In the genomic region with DNA sequence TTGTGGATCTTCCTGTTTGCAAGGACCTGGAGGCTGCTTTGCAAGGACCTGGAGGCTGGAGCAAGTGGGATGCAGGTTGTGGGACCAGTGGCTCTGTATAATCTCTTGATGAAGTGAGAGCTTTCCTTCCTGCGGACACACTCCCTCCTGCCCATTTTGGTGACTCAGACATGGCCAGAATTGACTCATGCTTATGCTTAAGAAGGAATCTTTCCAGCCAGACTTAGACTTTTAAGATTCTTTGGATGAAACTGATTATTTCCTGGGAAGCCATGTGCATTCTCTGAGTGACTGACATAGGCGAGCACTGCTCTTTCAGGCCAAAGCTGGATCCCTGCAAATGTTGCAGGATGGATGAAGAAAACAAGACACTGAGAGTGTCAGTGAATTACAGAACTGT, we compare ENCODE assay signal across 15 cellular contexts.
A peak's percentile ranks its signal among the peaks of the same experiment; 100 is the strongest.
DNase-seq lines count a peak whose midpoint lies in the region; ATAC-seq, FAIRE-seq and TF ChIP-seq lines count a peak whose summit lies in the region.
"Had no signal": no experiment of that assay in that cellular context is flagged by ENCODE, and none has a peak within 500 bp of the region (broad histone marks: within the 10 kb centered on the region; RNA-seq: fewer than 3 reads in every experiment).

No MANE protein-coding gene starts in this region.

- no peaks in the 10 kb centered on the region for H3K27me3 Mint-ChIP-seq in HFFc6 (ENCODE audit: insufficient read depth)
- H3K27me3 Mint-ChIP-seq in astrocyte (ENCODE audit: low read depth, unreplicated experiment): no peaks in the 10 kb centered on the region
- peaks cover 16% of the 10 kb centered on the region for H3K27me3 Mint-ChIP-seq in activated CD4-positive, alpha-beta T cell treated with anti-CD3 and anti-CD28 coated beads for 36 hours

- peaks cover 39% of the 10 kb centered on the region for H3K4me1 ChIP-seq in astrocyte (ENCODE audit: insufficient read depth, low read length)

- peak; percentile 93 for FAIRE-seq in astrocyte (lab: Jason Lieb, UNC)
- FAIRE-seq: A204.1, HepG2 had no signal

- H3K9me3 ChIP-seq in astrocyte (ENCODE audit: insufficient read depth, low read depth, low read length): no peaks in the 10 kb centered on the region

- peak overlapping the region; percentile 50 for H3K4me3 Mint-ChIP-seq in HFFc6
- peak overlapping the region; percentile 20 for H3K4me3 Mint-ChIP-seq in astrocyte (ENCODE audit: unreplicated experiment)
- H3K4me3 Mint-ChIP-seq in activated CD4-positive, alpha-beta T cell treated with anti-CD3 and anti-CD28 coated beads for 36 hours: no peak overlapping the region
- H3K4me3 Mint-ChIP-seq: immature natural killer cell; natural killer cell treated with Interleukin-12 subunit alpha and Interleukin-12 subunit beta and Interleukin-15 and Interleukin-18, amount 100 ng/mL, for 72 hours had no signal

- TF ChIP-seq CTCF in HFFc6 (IDR thresholded peaks at IDR 0.05) (no peak), astrocyte (IDR thresholded peaks at IDR 0.05; ENCODE audit: insufficient read depth, low read depth, low read length) (no peak)

- peak overlapping the region; percentile 89 for H3K27ac Mint-ChIP-seq in HFFc6
- peak overlapping the region; percentile 91 for H3K27ac Mint-ChIP-seq in astrocyte (ENCODE audit: unreplicated experiment)
- H3K27ac Mint-ChIP-seq in activated CD4-positive, alpha-beta T cell treated with anti-CD3 and anti-CD28 coated beads for 36 hours: no peak overlapping the region
- H3K27ac Mint-ChIP-seq: immature natural killer cell; natural killer cell treated with Interleukin-12 subunit alpha and Interleukin-12 subunit beta and Interleukin-15 and Interleukin-18, amount 100 ng/mL, for 72 hours had no signal

- H3K9ac ChIP-seq in astrocyte (ENCODE audit: low read length): peak overlapping the region; percentile 2

- H3K9me3 Mint-ChIP-seq in HFFc6 (no peaks in the 10 kb centered on the region), astrocyte (ENCODE audit: unreplicated experiment) (no peaks in the 10 kb centered on the region)
- no peaks in the 10 kb centered on the region for H3K9me3 Mint-ChIP-seq in activated CD4-positive, alpha-beta T cell treated with anti-CD3 and anti-CD28 coated beads for 36 hours (ENCODE audit: low read depth)
- H3K9me3 Mint-ChIP-seq: immature natural killer cell; natural killer cell treated with Interleukin-12 subunit alpha and Interleukin-12 subunit beta and Interleukin-15 and Interleukin-18, amount 100 ng/mL, for 72 hours had no signal

- H3K79me2 ChIP-seq in astrocyte (ENCODE audit: insufficient read depth, low read length): peaks cover 60% of the 10 kb centered on the region

- intact Hi-C loops in posterior vena cava (cut with DNase I): no loop called here
- intact Hi-C loops in activated CD4-positive, alpha-beta T cell treated with anti-CD3 and anti-CD28 coated beads for 36 hours (cut with DNase I, micrococcal nuclease): no loop called here

- H3K36me3 ChIP-seq in astrocyte (ENCODE audit: insufficient read depth, low read length): no peaks in the 10 kb centered on the region

- peak; percentile 53 for DNase-seq in 8988T
- peak; percentile 90 for DNase-seq in HFFc6
- DNase-seq in astrocyte (ENCODE audit: low read depth): peak; percentile 94
- peak; percentile 76 for DNase-seq in hepatic stellate cell (ENCODE audit: low spot score)
- DNase-seq in posterior vena cava (ENCODE audit: low spot score): no peak
- no peak for DNase-seq in COLO668 (lab: John Stamatoyannopoulos, UW; ENCODE audit: unreplicated experiment)
- no peak for DNase-seq in activated CD4-positive, alpha-beta T cell treated with anti-CD3 and anti-CD28 coated beads for 36 hours
- DNase-seq in midbrain (lab: John Stamatoyannopoulos, UW): no peak
- DNase-seq: immature natural killer cell; NCI-H1930; stimulated activated CD4-positive, alpha-beta T cell treated with anti-CD3 and anti-CD28 coated beads, Interleukin-12 subunit alpha, Interleukin-12 subunit beta, amount 100 ng/mL, for 4 hours; T-helper 2 cell had no signal

- POLR2A ChIA-PET in activated CD4-positive, alpha-beta T cell treated with anti-CD3 and anti-CD28 coated beads for 36 hours (lab: Charles Lee): no interaction called here

- H3K4me3 ChIP-seq in astrocyte (ENCODE audit: insufficient read depth, low read depth, low read length): no peak overlapping the region

- peak overlapping the region; percentile 29 for H3K27ac ChIP-seq in astrocyte (ENCODE audit: low read depth, low read length)

- H3K27me3 ChIP-seq in astrocyte (ENCODE audit: insufficient read depth, low read length): no peaks in the 10 kb centered on the region

- H3K36me3 Mint-ChIP-seq in HFFc6 (ENCODE audit: low read depth) (peaks cover 6% of the 10 kb centered on the region; the same call in 1 of the 2 replicates), astrocyte (ENCODE audit: low read depth, unreplicated experiment) (no peaks in the 10 kb centered on the region)
- no peaks in the 10 kb centered on the region for H3K36me3 Mint-ChIP-seq in activated CD4-positive, alpha-beta T cell treated with anti-CD3 and anti-CD28 coated beads for 36 hours (ENCODE audit: low read depth)
- H3K36me3 Mint-ChIP-seq: immature natural killer cell; natural killer cell treated with Interleukin-12 subunit alpha and Interleukin-12 subunit beta and Interleukin-15 and Interleukin-18, amount 100 ng/mL, for 72 hours had no signal

- H2AFZ ChIP-seq in astrocyte (ENCODE audit: low read depth, low read length): no peak overlapping the region

- H4K20me1 ChIP-seq in astrocyte (ENCODE audit: insufficient read depth, low read length): no peaks in the 10 kb centered on the region

- H3K4me2 ChIP-seq in astrocyte (ENCODE audit: low read length): peak overlapping the region; percentile 22

- H3K4me1 Mint-ChIP-seq in HFFc6 (ENCODE audit: low read depth): peaks cover 80% of the 10 kb centered on the region
- peaks cover 39% of the 10 kb centered on the region for H3K4me1 Mint-ChIP-seq in astrocyte (ENCODE audit: low read depth, unreplicated experiment)
- no peaks in the 10 kb centered on the region for H3K4me1 Mint-ChIP-seq in activated CD4-positive, alpha-beta T cell treated with anti-CD3 and anti-CD28 coated beads for 36 hours
- H3K4me1 Mint-ChIP-seq: immature natural killer cell had no signal

- ATAC-seq in activated CD4-positive, alpha-beta T cell treated with anti-CD3 and anti-CD28 coated beads for 36 hours: no peak
- ATAC-seq: HepG2; natural killer cell treated with Interleukin-12 subunit alpha and Interleukin-12 subunit beta and Interleukin-15 and Interleukin-18, amount 100 ng/mL, for 72 hours had no signal

- CTCF ChIA-PET in activated CD4-positive, alpha-beta T cell treated with anti-CD3 and anti-CD28 coated beads for 36 hours (lab: Charles Lee): no interaction called here

Comparison
In these comparisons a context has a peak if more than half of its experiments do, and no peak if none do; other contexts are left out.
1. DNase-seq: peak in 8988T (single experiment), HFFc6 (single experiment), astrocyte (single experiment) and hepatic stellate cell (single experiment); none in posterior vena cava (single experiment), COLO668 (single experiment), activated CD4-positive, alpha-beta T cell treated with anti-CD3 and anti-CD28 coated beads for 36 hours (single experiment) and midbrain (single experiment).